11 cellular contexts compared by ENCODE assay signal in the genomic region with DNA sequence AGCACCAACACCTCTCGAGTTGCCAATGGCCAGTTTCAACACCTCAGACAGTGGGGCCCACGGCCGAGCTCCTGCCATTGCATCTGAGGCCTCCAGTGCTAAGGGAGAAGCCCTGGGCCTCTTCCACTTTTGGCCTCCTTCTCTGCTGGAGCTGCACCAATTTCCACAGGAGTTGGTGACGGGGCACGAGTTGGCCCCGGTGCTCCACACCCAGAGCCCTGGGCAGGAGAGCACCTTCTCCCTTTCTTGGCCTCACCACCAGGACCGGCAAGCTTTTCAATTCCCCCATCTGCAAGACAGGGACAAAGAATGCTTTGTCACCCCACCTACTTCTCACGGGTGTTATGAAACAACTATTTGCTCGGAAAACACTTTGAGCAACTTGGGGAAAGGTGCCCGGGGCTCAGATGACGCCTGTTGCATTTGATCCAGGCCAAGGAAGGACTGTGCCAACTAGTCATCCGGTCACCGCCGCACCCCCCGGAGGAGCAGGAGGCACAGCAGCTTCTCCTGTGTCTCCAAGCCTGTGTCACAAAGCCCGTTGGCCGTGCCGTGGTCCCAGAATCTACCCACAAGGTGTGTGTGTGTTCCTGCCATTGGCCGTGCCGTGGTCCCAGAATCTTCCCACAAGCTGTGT. TPM values are rescaled to one million over a fixed set of nuclear protein-coding genes. Genes with fewer than 3 reads are reported as not detected.
A peak's percentile ranks its signal among the peaks of the same experiment; 100 is the strongest.
DNase-seq lines count a peak whose midpoint lies in the region; ATAC-seq and TF ChIP-seq lines count a peak whose summit lies in the region.
"Had no signal": no experiment of that assay in that cellular context is flagged by ENCODE, and none has a peak within 500 bp of the region (broad histone marks: within the 10 kb centered on the region; RNA-seq: fewer than 3 reads in every experiment).

No MANE protein-coding gene starts in this region.

- H3K9ac ChIP-seq in skeletal muscle satellite cell (ENCODE audit: low read depth, low read length), result peak overlapping the region; percentile 88

- no peak overlapping the region for H3K27ac ChIP-seq in CD4-positive, alpha-beta T cell (ENCODE audit: low read depth, low read length)
- H3K27ac ChIP-seq: WERI-Rb-1 had no signal

- H3K4me3 Mint-ChIP-seq in activated T-helper 1 cell treated with anti-CD3 and anti-CD28 coated beads, Interleukin-12 subunit alpha, Interleukin-12 subunit beta, Interleukin-2, Interleukin-4 antibody, amounts not matched to agents 30 ng/mL and 10 ng/mL and 1 ng/mL, durations not matched to agents 14 hours and 24 hours and 36 hours, result no peak overlapping the region
- H3K4me3 Mint-ChIP-seq in CD4-positive, alpha-beta T cell, result no peak overlapping the region

- no peaks in the 10 kb centered on the region for H3K27me3 Mint-ChIP-seq in activated T-helper 1 cell treated with anti-CD3 and anti-CD28 coated beads, Interleukin-12 subunit alpha, Interleukin-12 subunit beta, Interleukin-2, Interleukin-4 antibody, amounts not matched to agents 30 ng/mL and 10 ng/mL and 1 ng/mL, durations not matched to agents 14 hours and 24 hours and 36 hours (ENCODE audit: insufficient read depth)
- H3K27me3 Mint-ChIP-seq in CD4-positive, alpha-beta T cell, result no peaks in the 10 kb centered on the region
- H3K27me3 Mint-ChIP-seq: IgD-negative memory B cell had no signal

- H3K27ac Mint-ChIP-seq in activated T-helper 1 cell treated with anti-CD3 and anti-CD28 coated beads, Interleukin-12 subunit alpha, Interleukin-12 subunit beta, Interleukin-2, Interleukin-4 antibody, amounts not matched to agents 30 ng/mL and 10 ng/mL and 1 ng/mL, durations not matched to agents 14 hours and 24 hours and 36 hours, result peak overlapping the region; percentile 99
- H3K27ac Mint-ChIP-seq in CD4-positive, alpha-beta T cell, result no peak overlapping the region

- peaks cover 4% of the 10 kb centered on the region for H3K36me3 Mint-ChIP-seq in activated T-helper 1 cell treated with anti-CD3 and anti-CD28 coated beads, Interleukin-12 subunit alpha, Interleukin-12 subunit beta, Interleukin-2, Interleukin-4 antibody, amounts not matched to agents 30 ng/mL and 10 ng/mL and 1 ng/mL, durations not matched to agents 14 hours and 24 hours and 36 hours (ENCODE audit: low read depth)
- H3K36me3 Mint-ChIP-seq in CD4-positive, alpha-beta T cell (ENCODE audit: low read depth), result no peaks in the 10 kb centered on the region
- H3K36me3 Mint-ChIP-seq: IgD-negative memory B cell had no signal

- CTCF ChIA-PET in CD4-positive, alpha-beta T cell (lab: Charles Lee), result no interaction called here

- H3K9me3 Mint-ChIP-seq in activated T-helper 1 cell treated with anti-CD3 and anti-CD28 coated beads, Interleukin-12 subunit alpha, Interleukin-12 subunit beta, Interleukin-2, Interleukin-4 antibody, amounts not matched to agents 30 ng/mL and 10 ng/mL and 1 ng/mL, durations not matched to agents 14 hours and 24 hours and 36 hours, result no peaks in the 10 kb centered on the region
- H3K9me3 Mint-ChIP-seq in CD4-positive, alpha-beta T cell, result no peaks in the 10 kb centered on the region
- H3K9me3 Mint-ChIP-seq: IgD-negative memory B cell had no signal

- in situ Hi-C loops in G401 (cut with HindIII; ENCODE audit: low sequenced_read_pairs), result loop anchor here (10.0 kb wide), 1 partner anchor 569 kb away; no protein-coding TSS in a partner anchor

- peaks cover 75% of the 10 kb centered on the region for H3K4me1 ChIP-seq in skeletal muscle satellite cell (ENCODE audit: control insufficient read depth, insufficient read depth, low read length)

- TF ChIP-seq CTCF in CD4-positive, alpha-beta T cell (IDR thresholded peaks at IDR 0.05), result no peak

- POLR2A ChIA-PET in CD4-positive, alpha-beta T cell (lab: Charles Lee), result no interaction called here

- no peaks in the 10 kb centered on the region for H3K36me3 ChIP-seq in skeletal muscle satellite cell (ENCODE audit: insufficient read depth, low read length)
- H3K36me3 ChIP-seq: cardiac muscle cell, WERI-Rb-1 had no signal

- H3K4me2 ChIP-seq in skeletal muscle satellite cell (ENCODE audit: low read length), result no peak overlapping the region

- H3K4me1 Mint-ChIP-seq in activated T-helper 1 cell treated with anti-CD3 and anti-CD28 coated beads, Interleukin-12 subunit alpha, Interleukin-12 subunit beta, Interleukin-2, Interleukin-4 antibody, amounts not matched to agents 30 ng/mL and 10 ng/mL and 1 ng/mL, durations not matched to agents 14 hours and 24 hours and 36 hours (ENCODE audit: low read depth), result peaks cover 50% of the 10 kb centered on the region
- H3K4me1 Mint-ChIP-seq in CD4-positive, alpha-beta T cell (ENCODE audit: low read depth), result peaks cover 16% of the 10 kb centered on the region

- H3K27me3 ChIP-seq in skeletal muscle satellite cell (ENCODE audit: control insufficient read depth, insufficient read depth, low read length), result no peaks in the 10 kb centered on the region
- no peaks in the 10 kb centered on the region for H3K27me3 ChIP-seq in CD4-positive, alpha-beta T cell (ENCODE audit: control insufficient read depth, insufficient read depth, low read length)
- H3K27me3 ChIP-seq: cardiac muscle cell had no signal

- H3K4me3 ChIP-seq in skeletal muscle satellite cell (ENCODE audit: low read length), result no peak overlapping the region
- H3K4me3 ChIP-seq: cardiac muscle cell had no signal

- H3K9me3 ChIP-seq in skeletal muscle satellite cell (replicated peaks; ENCODE audit: low read length), result no peaks in the 10 kb centered on the region
- no peaks in the 10 kb centered on the region for H3K9me3 ChIP-seq in CD4-positive, alpha-beta T cell (ENCODE audit: control insufficient read depth, low read length)

- peak; percentile 96 for DNase-seq in HT-29 (ENCODE audit: low spot score)
- DNase-seq in activated T-helper 1 cell treated with anti-CD3 and anti-CD28 coated beads, Interleukin-12 subunit alpha, Interleukin-12 subunit beta, Interleukin-2, Interleukin-4 antibody, amounts not matched to agents 30 ng/mL and 10 ng/mL and 1 ng/mL, durations not matched to agents 14 hours and 24 hours and 36 hours (ENCODE audit: low spot score), result no peak
- DNase-seq in left ventricle myocardium superior, result peak; percentile 61
- DNase-seq in SHP77 treated with DMSO at 0.1 percent for 48 hours (lab: John Stamatoyannopoulos, UW), result no peak
- DNase-seq in CD4-positive, alpha-beta T cell, result no peak
- no peak for DNase-seq in G401 (ENCODE audit: low spot score)
- DNase-seq in globus pallidus (ENCODE audit: low spot score), result no peak
- DNase-seq: WERI-Rb-1 had no signal

- ATAC-seq in left ventricle myocardium superior, result peak; percentile 21
- ATAC-seq in CD4-positive, alpha-beta T cell (ENCODE audit: poor library complexity), result no peak

- intact Hi-C loops in activated T-helper 1 cell treated with anti-CD3 and anti-CD28 coated beads, Interleukin-12 subunit alpha, Interleukin-12 subunit beta, Interleukin-2, Interleukin-4 antibody, amounts not matched to agents 30 ng/mL and 10 ng/mL and 1 ng/mL, durations not matched to agents 14 hours and 24 hours and 36 hours (cut with micrococcal nuclease), result no loop called here
- intact Hi-C loops in left ventricle myocardium superior (cut with micrococcal nuclease), result loop anchor here (10.0 kb wide), 2 partner anchors 79 to 349 kb away; no protein-coding TSS in a partner anchor
- intact Hi-C loops in CD4-positive, alpha-beta T cell (cut with DNase I, micrococcal nuclease), result loop anchor here in 1 of 2 experiments (10.0 kb wide), 1 partner anchor 89 kb away; no protein-coding TSS in a partner anchor

RNA-seq across cellular contexts. Expression of gene TOMM20, which starts 55.2 kb away (rescaled TPM):
- total RNA-seq in HT-29 (2014; rRNA removed; shearing (Covaris generic)), result 47.0 and 49.0 TPM in 2 replicates
- total RNA-seq in activated T-helper 1 cell treated with anti-CD3 and anti-CD28 coated beads, Interleukin-12 subunit alpha, Interleukin-12 subunit beta, Interleukin-2, Interleukin-4 antibody, amounts not matched to agents 30 ng/mL and 10 ng/mL and 1 ng/mL, durations not matched to agents 14 hours and 24 hours and 36 hours, result 112 and 137 TPM in 2 replicates
- 95.8 TPM for total RNA-seq in left ventricle myocardium superior
- total RNA-seq in skeletal muscle satellite cell (2012; rRNA removed), result 90.2 and 104 TPM in 2 replicates
- total RNA-seq in CD4-positive, alpha-beta T cell, result 100 to 1,000 TPM; 129 to 133 TPM
- total RNA-seq in G401 (2014; rRNA removed; shearing (Covaris generic)), result 138 and 157 TPM in 2 replicates

Comparison
In these comparisons a context has a peak if more than half of its experiments do, and no peak if none do; other contexts are left out.
1. DNase-seq: peak in HT-29 (single experiment) and left ventricle myocardium superior (single experiment); none in activated T-helper 1 cell treated with anti-CD3 and anti-CD28 coated beads, Interleukin-12 subunit alpha, Interleukin-12 subunit beta, Interleukin-2, Interleukin-4 antibody, amounts not matched to agents 30 ng/mL and 10 ng/mL and 1 ng/mL, durations not matched to agents 14 hours and 24 hours and 36 hours (single experiment), SHP77 treated with DMSO at 0.1 percent for 48 hours (single experiment), CD4-positive, alpha-beta T cell (0 of 10), G401 (single experiment) and globus pallidus (single experiment).